ENCODE assay signal across 2 cellular contexts in genomic region chr17:77255944-77256343, GRCh38.
A peak's percentile ranks its signal among the peaks of the same experiment; 100 is the strongest.
TF ChIP-seq lines count a peak whose summit lies in the region.

No MANE protein-coding gene starts in this region.

TF ChIP-seq in A549, 52 proteins besides CTCF, POLR2A, EP300 and RAD21:
- TF ChIP-seq KDM1A (IDR thresholded peaks at IDR 0.05; ENCODE audit: low read depth), result 0 out of 2 replicates have a peak, but pooled peaks have one; percentile 34

TF ChIP-seq in HepG2, 621 proteins besides CTCF, POLR2A, EP300 and RAD21:
- TF ChIP-seq ZMYM3 (CRISPR knock-in tag; IDR thresholded peaks at IDR 0.05), result peak; percentile 45
- peak; percentile 82 for TF ChIP-seq ZNF629 (CRISPR knock-in tag; conservative IDR thresholded peaks at IDR 0.05)
- TF ChIP-seq ZNF576 (CRISPR knock-in tag; IDR thresholded peaks at IDR 0.05), result 0 out of 2 replicates have a peak, but pooled peaks have one; percentile 26
- TF ChIP-seq ZNF776 (CRISPR knock-in tag; IDR thresholded peaks at IDR 0.05), result peak; percentile 55; the same call in 1 of the 2 replicates
